ENCODE assay signal across 8 cellular contexts in genomic region chr19:37251308-37252229, GRCh38.
DNase-seq lines count a peak whose midpoint lies in the region; ATAC-seq and TF ChIP-seq lines count a peak whose summit lies in the region.

No MANE protein-coding gene starts in this region.

- peaks cover 65% of the 10 kb centered on the region for H3K9me3 Mint-ChIP-seq in activated naive CD4-positive, alpha-beta T cell treated with anti-CD3 and anti-CD28 coated beads, Interleukin-2, amount 10 ng/mL, durations not matched to agents 7 days and 5 days

- peak overlapping the region; percentile 72 for H3K4me3 ChIP-seq in AG04449 (ENCODE audit: low read depth, low read length)

- ATAC-seq in GM19438 (IDR thresholded peaks at IDR 0.05; ENCODE audit: low read depth, unreplicated experiment): peak; percentile 89
- ATAC-seq in HG03432 (IDR thresholded peaks at IDR 0.05; ENCODE audit: unreplicated experiment): no peak
- no peak for ATAC-seq in GM18520 (IDR thresholded peaks at IDR 0.05; ENCODE audit: unreplicated experiment)

- CTCF ChIA-PET in AG04449 (lab: Yijun Ruan, JAX): no interaction called here
- CTCF ChIA-PET in activated naive CD4-positive, alpha-beta T cell treated with anti-CD3 and anti-CD28 coated beads, Interleukin-2, amount 10 ng/mL, durations not matched to agents 7 days and 5 days (lab: Charles Lee): no interaction called here

- peak overlapping the region; percentile 74 for H3K4me3 Mint-ChIP-seq in activated naive CD4-positive, alpha-beta T cell treated with anti-CD3 and anti-CD28 coated beads, Interleukin-2, amount 10 ng/mL, durations not matched to agents 7 days and 5 days

- H3K27ac Mint-ChIP-seq in activated naive CD4-positive, alpha-beta T cell treated with anti-CD3 and anti-CD28 coated beads, Interleukin-2, amount 10 ng/mL, durations not matched to agents 7 days and 5 days: peak overlapping the region; percentile 34

- no peaks in the 10 kb centered on the region for H3K27me3 Mint-ChIP-seq in activated naive CD4-positive, alpha-beta T cell treated with anti-CD3 and anti-CD28 coated beads, Interleukin-2, amount 10 ng/mL, durations not matched to agents 7 days and 5 days

- TF ChIP-seq CTCF in AG04449 (IDR thresholded peaks at IDR 0.05; ENCODE audit: insufficient read depth, low read length, missing control alignments): no peak

- peaks cover 17% of the 10 kb centered on the region for H3K36me3 Mint-ChIP-seq in activated naive CD4-positive, alpha-beta T cell treated with anti-CD3 and anti-CD28 coated beads, Interleukin-2, amount 10 ng/mL, durations not matched to agents 7 days and 5 days

- DNase-seq in AG04449 (ENCODE audit: low read depth, low spot score): peak; percentile 89
- peak; percentile 29 for DNase-seq in NCI-H446 treated with DMSO at 0.1 percent for 48 hours (lab: John Stamatoyannopoulos, UW)
- peak; percentile 74 for DNase-seq in activated naive CD4-positive, alpha-beta T cell treated with anti-CD3 and anti-CD28 coated beads, Interleukin-2, amount 10 ng/mL, durations not matched to agents 7 days and 5 days
- DNase-seq in germinal center (ENCODE audit: low spot score): peak; percentile 81
- DNase-seq in pons (ENCODE audit: low spot score): peak; percentile 99

- POLR2A ChIA-PET in AG04449 (lab: Yijun Ruan, JAX): interaction anchor here (1.0 kb wide), 1 partner anchor 34 kb away, joined by 3 read pairs; no protein-coding TSS in a partner anchor

- peaks cover 8% of the 10 kb centered on the region for H3K4me1 Mint-ChIP-seq in activated naive CD4-positive, alpha-beta T cell treated with anti-CD3 and anti-CD28 coated beads, Interleukin-2, amount 10 ng/mL, durations not matched to agents 7 days and 5 days

Comparison
In these comparisons a context has a peak if more than half of its experiments do, and no peak if none do; other contexts are left out.
1. DNase-seq: peak in every context shown above with its lines; median percentile 99 in pons; 89 in AG04449; 81 in germinal center; 74 in activated naive CD4-positive, alpha-beta T cell treated with anti-CD3 and anti-CD28 coated beads, Interleukin-2, amount 10 ng/mL, durations not matched to agents 7 days and 5 days; 29 in NCI-H446 treated with DMSO at 0.1 percent for 48 hours.